ENCODE assay signal across 8 cellular contexts in genomic region chr2:197261808-197262226, GRCh38. TPM values are rescaled to one million over a fixed set of nuclear protein-coding genes. Genes with fewer than 3 reads are reported as not detected.
DNase-seq lines count a peak whose midpoint lies in the region; ATAC-seq, FAIRE-seq and TF ChIP-seq lines count a peak whose summit lies in the region.

No MANE protein-coding gene starts in this region.

- H3K79me2 ChIP-seq in Karpas-422 (ENCODE audit: low read length), result peaks cover 82% of the 10 kb centered on the region

- WGBS in right cardiac atrium, result 30% methylated on average over 6 of the region's 6 CpGs

- peak; percentile 89 for FAIRE-seq in GM12892 (lab: Jason Lieb, UNC)

- H3K9me2 ChIP-seq in Karpas-422 (replicated peaks; ENCODE audit: insufficient read depth, low read length), result no peaks in the 10 kb centered on the region

- TF ChIP-seq POLR2A in GM12892 (IDR thresholded peaks at IDR 0.05; ENCODE audit: low read depth, low read length), result no peak

- H3K9ac ChIP-seq in Karpas-422 (ENCODE audit: low read length), result no peak overlapping the region

- intact Hi-C loops in right cardiac atrium (cut with DNase I) (no loop called here), head of caudate nucleus (cut with DNase I) (no loop called here)

- H3K4me1 ChIP-seq in Karpas-422 (ENCODE audit: low read length) (peaks cover 37% of the 10 kb centered on the region), right cardiac atrium (ENCODE audit: control insufficient read depth, insufficient read depth, low read length) (no peaks in the 10 kb centered on the region)

- H4K20me1 ChIP-seq in Karpas-422 (ENCODE audit: insufficient read depth, low read depth, low read length), result no peaks in the 10 kb centered on the region

- H3K9me3 ChIP-seq in Karpas-422 (ENCODE audit: low read length) (no peaks in the 10 kb centered on the region), right cardiac atrium (ENCODE audit: control insufficient read depth, low read length) (no peaks in the 10 kb centered on the region)

- DNase-seq in GM12892 (ENCODE audit: insufficient read length) (no peak), Karpas-422 (no peak), right cardiac atrium (no peak), GDM1 (lab: John Stamatoyannopoulos, UW) (no peak), NCI-H128 (lab: John Stamatoyannopoulos, UW; ENCODE audit: unreplicated experiment) (no peak), head of caudate nucleus (no peak), DMS 273 (lab: John Stamatoyannopoulos, UW; ENCODE audit: unreplicated experiment) (no peak)

- no peak overlapping the region for H2AFZ ChIP-seq in Karpas-422 (ENCODE audit: low read length)

- ATAC-seq in GM21526 (IDR thresholded peaks at IDR 0.05; ENCODE audit: low FRiP score, unreplicated experiment) (peak; percentile 58), right cardiac atrium (peak; percentile 31 to 79)

- peak overlapping the region; percentile 28; the same call in 1 of the 2 replicates for H3K27ac ChIP-seq in Karpas-422 (ENCODE audit: low read length)
- H3K27ac ChIP-seq in right cardiac atrium (ENCODE audit: low read length), result no peak overlapping the region

- H3K4me3 ChIP-seq in Karpas-422 (ENCODE audit: low read length), result no peak overlapping the region
- H3K4me3 ChIP-seq in right cardiac atrium (ENCODE audit: low read length), result no peak overlapping the region

- no peaks in the 10 kb centered on the region for H3K27me3 ChIP-seq in Karpas-422 (ENCODE audit: low read length)
- no peaks in the 10 kb centered on the region for H3K27me3 ChIP-seq in right cardiac atrium (ENCODE audit: control insufficient read depth, insufficient read depth)

- no peak overlapping the region for H3K4me2 ChIP-seq in Karpas-422 (ENCODE audit: low read depth, low read length, poor library complexity, severe bottlenecking)

- H3K36me3 ChIP-seq in Karpas-422 (ENCODE audit: insufficient read depth, low read length), result peaks cover 13% of the 10 kb centered on the region

RNA-seq across cellular contexts. Expression of gene ANKRD44, which starts 48.8 kb away (rescaled TPM):
- polyA plus RNA-seq in GM12892 (2012; ENCODE audit: missing spikeins), result 32.8 TPM
- total RNA-seq in Karpas-422 (2014; rRNA removed; shearing (Covaris generic); ENCODE audit: low replicate concordance), result 120 and 153 TPM in 2 replicates
- 10 to 100 TPM; 13.9 to 18.8 (median 14.5) TPM for total RNA-seq in right cardiac atrium
- polyA plus RNA-seq in right cardiac atrium, result 4.8 TPM
